11 cellular contexts compared by ENCODE assay signal in genomic region chrX:149372861-149373260, GRCh38.
"Had no signal": no experiment of that assay in that cellular context is flagged by ENCODE, and none has a peak within 500 bp of the region (broad histone marks: within the 10 kb centered on the region; RNA-seq: fewer than 3 reads in every experiment).

No MANE protein-coding gene starts in this region.

- H3K36me3 ChIP-seq: neural progenitor cell, ovary, sigmoid colon, suprapubic skin had no signal

- H3K4me3 ChIP-seq: neural progenitor cell, ovary, sigmoid colon, suprapubic skin had no signal

- DNase-seq: activated CD4-positive, alpha-beta memory T cell treated with anti-CD3 and anti-CD28 coated beads for 36 hours; activated CD4-positive, alpha-beta T cell treated with anti-CD3 and anti-CD28 coated beads for 1 hour; activated naive CD8-positive, alpha-beta T cell treated with anti-CD3 and anti-CD28 coated beads, Interleukin-2, amount 10 ng/mL, durations not matched to agents 7 days and 5 days; activated T-cell treated with anti-CD3 and anti-CD28 coated beads, Interleukin-2, amount 50 U/mL, for 72 hours; left ventricle myocardium superior; ovary; sigmoid colon; stimulated activated CD4-positive, alpha-beta T cell treated with anti-CD3 and anti-CD28 coated beads, Interleukin-12 subunit alpha, Interleukin-12 subunit beta, amount 100 ng/mL, for 4 hours; stimulated activated naive CD8-positive, alpha-beta T cell treated with anti-CD3 and anti-CD28 coated beads, Interleukin-15, Interleukin-2, amounts not matched to agents 100 U/mL and 50 U/mL, for 24 hours had no signal

- H3K4me1 ChIP-seq: neural progenitor cell, sigmoid colon, suprapubic skin had no signal

- H3K9me3 ChIP-seq: ovary, sigmoid colon, suprapubic skin had no signal

- H3K27me3 ChIP-seq: neural progenitor cell, ovary, sigmoid colon, suprapubic skin had no signal
